Comparison of ENCODE assay signal across 30 cellular contexts in genomic region chr3:153182491-153182890, GRCh38. TPM values are rescaled to one million over a fixed set of nuclear protein-coding genes. Genes with fewer than 3 reads are reported as not detected.
DNase-seq lines count a peak whose midpoint lies in the region; FAIRE-seq and TF ChIP-seq lines count a peak whose summit lies in the region.
"Had no signal": no experiment of that assay in that cellular context is flagged by ENCODE, and none has a peak within 500 bp of the region (broad histone marks: within the 10 kb centered on the region; RNA-seq: fewer than 3 reads in every experiment).

No MANE protein-coding gene starts in this region.

- WGBS in GM23248 (ENCODE audit: low coverage in 1 of 2, low lambda C conversion rate in 2 of 2, missing lambda C conversion rate in 2 of 2), 2 experiments, result 73 to 78% methylated on average over 2 of the region's 2 CpGs

- H3K4me1 ChIP-seq in GM23248 (ENCODE audit: insufficient read depth) (no peaks in the 10 kb centered on the region), MM.1S (ENCODE audit: low read length) (peaks cover 7% of the 10 kb centered on the region), astrocyte (ENCODE audit: insufficient read depth, low read length) (no peaks in the 10 kb centered on the region), osteoblast (ENCODE audit: insufficient read depth, low read length) (no peaks in the 10 kb centered on the region)
- H3K4me1 ChIP-seq: breast epithelium, neural progenitor cell had no signal

- no peak overlapping the region for H3K9ac ChIP-seq in GM23248
- no peak overlapping the region for H3K9ac ChIP-seq in MM.1S (ENCODE audit: low read length)
- H3K9ac ChIP-seq in astrocyte (ENCODE audit: low read length), result no peak overlapping the region
- H3K9ac ChIP-seq: neural progenitor cell had no signal

- in situ Hi-C loops in GM23248 (cut with MboI), result no loop called here

- H3K36me3 Mint-ChIP-seq in astrocyte (ENCODE audit: low read depth, unreplicated experiment), result peaks cover 8% of the 10 kb centered on the region
- H3K36me3 Mint-ChIP-seq: neural progenitor cell, WTC11 had no signal

- no peaks in the 10 kb centered on the region for H3F3A ChIP-seq in GM23248 (ENCODE audit: insufficient read depth)
- H3F3A ChIP-seq in MM.1S (ENCODE audit: insufficient read depth, low read length), result no peaks in the 10 kb centered on the region

- no peak overlapping the region for H3K4me3 Mint-ChIP-seq in astrocyte (ENCODE audit: unreplicated experiment)
- H3K4me3 Mint-ChIP-seq: activated CD8-positive, alpha-beta memory T cell treated with anti-CD3 and anti-CD28 coated beads, Interleukin-2, amount 10 ng/mL, durations not matched to agents 7 days and 5 days; activated naive CD4-positive, alpha-beta T cell treated with anti-CD3 and anti-CD28 coated beads, Interleukin-2, amount 10 ng/mL, durations not matched to agents 7 days and 5 days; CD4-positive, alpha-beta memory T cell; neural progenitor cell; WTC11 had no signal

- no peaks in the 10 kb centered on the region for H3K9me3 Mint-ChIP-seq in astrocyte (ENCODE audit: unreplicated experiment)
- H3K9me3 Mint-ChIP-seq: activated naive CD4-positive, alpha-beta T cell treated with anti-CD3 and anti-CD28 coated beads, Interleukin-2, amount 10 ng/mL, durations not matched to agents 7 days and 5 days; CD4-positive, alpha-beta memory T cell; neural progenitor cell; WTC11 had no signal

- TF ChIP-seq CTCF in MM.1S (IDR thresholded peaks at IDR 0.05; ENCODE audit: low read length) (no peak), astrocyte (IDR thresholded peaks at IDR 0.05; ENCODE audit: insufficient read depth, low read depth, low read length) (no peak), osteoblast (IDR thresholded peaks at IDR 0.05; ENCODE audit: extremely low read depth, low read depth, low read length) (no peak)

- no peak overlapping the region for H3K4me3 ChIP-seq in GM23248
- no peak overlapping the region for H3K4me3 ChIP-seq in MM.1S (ENCODE audit: low read length)
- H3K4me3 ChIP-seq in astrocyte (ENCODE audit: insufficient read depth, low read depth, low read length), result no peak overlapping the region
- no peak overlapping the region for H3K4me3 ChIP-seq in osteoblast (ENCODE audit: insufficient read depth, low read length)
- H3K4me3 ChIP-seq: breast epithelium, neural progenitor cell, thoracic aorta had no signal

- H3K9me2 ChIP-seq in GM23248 (ENCODE audit: insufficient read depth), result no peaks in the 10 kb centered on the region
- H3K9me2 ChIP-seq in MM.1S (replicated peaks; ENCODE audit: insufficient read depth, low read length), result no peaks in the 10 kb centered on the region

- peak overlapping the region; percentile 35; the same call in 1 of the 2 replicates for H2AFZ ChIP-seq in GM23248
- H2AFZ ChIP-seq in MM.1S (ENCODE audit: low read length), result no peak overlapping the region
- no peak overlapping the region for H2AFZ ChIP-seq in astrocyte (ENCODE audit: low read depth, low read length)
- H2AFZ ChIP-seq in osteoblast (ENCODE audit: low read length), result peak overlapping the region; percentile 44
- H2AFZ ChIP-seq: neural progenitor cell had no signal

- peak overlapping the region; percentile 77 for H3K27ac Mint-ChIP-seq in astrocyte (ENCODE audit: unreplicated experiment)
- H3K27ac Mint-ChIP-seq: activated CD8-positive, alpha-beta memory T cell treated with anti-CD3 and anti-CD28 coated beads, Interleukin-2, amount 10 ng/mL, durations not matched to agents 7 days and 5 days; activated naive CD4-positive, alpha-beta T cell treated with anti-CD3 and anti-CD28 coated beads, Interleukin-2, amount 10 ng/mL, durations not matched to agents 7 days and 5 days; neural progenitor cell; WTC11 had no signal

- H3K4me1 Mint-ChIP-seq in astrocyte (ENCODE audit: low read depth, unreplicated experiment), result peaks cover 3% of the 10 kb centered on the region
- H3K4me1 Mint-ChIP-seq: neural progenitor cell, WTC11 had no signal

- H3K36me3 ChIP-seq in GM23248 (ENCODE audit: low read depth) (no peaks in the 10 kb centered on the region), MM.1S (replicated peaks; ENCODE audit: insufficient read depth, low read length) (no peaks in the 10 kb centered on the region), astrocyte (ENCODE audit: insufficient read depth, low read length) (no peaks in the 10 kb centered on the region), osteoblast (ENCODE audit: insufficient read depth, low read length) (no peaks in the 10 kb centered on the region)
- H3K36me3 ChIP-seq: breast epithelium, neural progenitor cell, thoracic aorta had no signal

- no peak for FAIRE-seq in astrocyte (lab: Jason Lieb, UNC)
- FAIRE-seq: GM12892, H1, urothelium cell line had no signal

- no peaks in the 10 kb centered on the region for H3K27me3 ChIP-seq in GM23248 (replicated peaks; ENCODE audit: insufficient read depth)
- no peaks in the 10 kb centered on the region for H3K27me3 ChIP-seq in MM.1S (replicated peaks; ENCODE audit: insufficient read depth, low read length)
- no peaks in the 10 kb centered on the region for H3K27me3 ChIP-seq in astrocyte (ENCODE audit: insufficient read depth, low read length)
- H3K27me3 ChIP-seq in osteoblast (ENCODE audit: insufficient read depth, low read length), result no peaks in the 10 kb centered on the region
- H3K27me3 ChIP-seq: breast epithelium, neural progenitor cell had no signal

- H3K4me2 ChIP-seq in GM23248 (ENCODE audit: unreplicated experiment), result no peak overlapping the region
- no peak overlapping the region for H3K4me2 ChIP-seq in MM.1S (ENCODE audit: low read depth, low read length)
- H3K4me2 ChIP-seq in astrocyte (ENCODE audit: low read length), result no peak overlapping the region
- no peak overlapping the region for H3K4me2 ChIP-seq in osteoblast (ENCODE audit: insufficient read depth, low read length)
- H3K4me2 ChIP-seq: neural progenitor cell had no signal

- no peaks in the 10 kb centered on the region for H3K9me3 ChIP-seq in GM23248 (ENCODE audit: low read depth)
- H3K9me3 ChIP-seq in MM.1S (replicated peaks; ENCODE audit: insufficient read depth, low read length), result no peaks in the 10 kb centered on the region
- no peaks in the 10 kb centered on the region for H3K9me3 ChIP-seq in astrocyte (ENCODE audit: insufficient read depth, low read depth, low read length)
- H3K9me3 ChIP-seq in osteoblast (ENCODE audit: low read depth, low read length), result no peaks in the 10 kb centered on the region
- H3K9me3 ChIP-seq: breast epithelium, thoracic aorta had no signal

- DNase-seq in GM23248, result no peak
- DNase-seq in MM.1S, result peak; percentile 25
- DNase-seq in astrocyte (ENCODE audit: low read depth), result no peak
- DNase-seq in osteoblast (ENCODE audit: insufficient read length, low spot score, missing footprints), result no peak
- DNase-seq in T-helper 2 cell, result no peak
- DNase-seq in activated effector memory CD4-positive, alpha-beta T cell treated with Interleukin-2 at 50 U/mL for 16 hours, result no peak
- no peak for DNase-seq in NCI-H526 treated with DMSO at 0.1 percent for 48 hours (lab: John Stamatoyannopoulos, UW)
- DNase-seq: activated CD8-positive, alpha-beta memory T cell treated with anti-CD3 and anti-CD28 coated beads, Interleukin-2, amount 10 ng/mL, durations not matched to agents 7 days and 5 days; activated naive CD4-positive, alpha-beta T cell treated with anti-CD3 and anti-CD28 coated beads, Interleukin-2, amount 10 ng/mL, durations not matched to agents 7 days and 5 days; CD4-positive, alpha-beta memory T cell; DMS 273 treated with DMSO at 0.1 percent for 48 hours; effector CD4-positive, alpha-beta T cell; foreskin fibroblast; head of caudate nucleus; IMR-90; left cardiac atrium; mammary epithelial cell; NCI-H1105 treated with DMSO at 0.1 percent for 48 hours; NCI-H1930; NCI-H748 treated with DMSO at 0.1 percent for 48 hours; stimulated activated CD4-positive, alpha-beta T cell treated with anti-CD3 and anti-CD28 coated beads, Interleukin-15, amount 100 ng/mL, for 24 hours; stimulated activated naive CD4-positive, alpha-beta T cell; T-helper 9 cell had no signal

- H4K20me1 ChIP-seq in GM23248 (ENCODE audit: insufficient read depth) (no peaks in the 10 kb centered on the region), MM.1S (ENCODE audit: insufficient read depth, low read length) (no peaks in the 10 kb centered on the region), astrocyte (ENCODE audit: insufficient read depth, low read length) (no peaks in the 10 kb centered on the region), osteoblast (ENCODE audit: insufficient read depth, low read length) (no peaks in the 10 kb centered on the region)

- H3K27me3 Mint-ChIP-seq in astrocyte (ENCODE audit: low read depth, unreplicated experiment), result no peaks in the 10 kb centered on the region
- H3K27me3 Mint-ChIP-seq: activated CD8-positive, alpha-beta memory T cell treated with anti-CD3 and anti-CD28 coated beads, Interleukin-2, amount 10 ng/mL, durations not matched to agents 7 days and 5 days; activated naive CD4-positive, alpha-beta T cell treated with anti-CD3 and anti-CD28 coated beads, Interleukin-2, amount 10 ng/mL, durations not matched to agents 7 days and 5 days; CD4-positive, alpha-beta memory T cell had no signal

- H3K79me2 ChIP-seq in GM23248 (ENCODE audit: insufficient read depth) (no peaks in the 10 kb centered on the region), MM.1S (ENCODE audit: low read length) (no peaks in the 10 kb centered on the region), astrocyte (ENCODE audit: insufficient read depth, low read length) (no peaks in the 10 kb centered on the region), osteoblast (ENCODE audit: insufficient read depth, low read length) (no peaks in the 10 kb centered on the region)

- H3K27ac ChIP-seq in GM23248 (no peak overlapping the region), MM.1S (ENCODE audit: low read length) (no peak overlapping the region), astrocyte (ENCODE audit: low read depth, low read length) (no peak overlapping the region), osteoblast (ENCODE audit: low read depth, low read length) (no peak overlapping the region)
- H3K27ac ChIP-seq: breast epithelium, neural progenitor cell, thoracic aorta had no signal

RNA-seq across cellular contexts. Expression of gene RAP2B, which starts 20.5 kb away (rescaled TPM):
- 10.9 and 12.9 TPM in 2 replicates for total RNA-seq in GM23248 (2014; rRNA removed; shearing (Covaris generic))
- 13.1 and 13.2 TPM in 2 replicates for polyA plus RNA-seq in GM23248 (2016; fragmentation: Nextera tagmentation; extraction: Ambion mirVana)
- 42.2 and 45.4 TPM in 2 replicates for total RNA-seq in astrocyte
- total RNA-seq in osteoblast, result 20.3 and 22.4 TPM in 2 replicates

Comparison
In these comparisons a context has a peak if more than half of its experiments do, and no peak if none do; other contexts are left out.
1. H2AFZ ChIP-seq: peak in GM23248 (single experiment) and osteoblast (single experiment); none in MM.1S (single experiment) and astrocyte (single experiment).